In the genomic region with DNA sequence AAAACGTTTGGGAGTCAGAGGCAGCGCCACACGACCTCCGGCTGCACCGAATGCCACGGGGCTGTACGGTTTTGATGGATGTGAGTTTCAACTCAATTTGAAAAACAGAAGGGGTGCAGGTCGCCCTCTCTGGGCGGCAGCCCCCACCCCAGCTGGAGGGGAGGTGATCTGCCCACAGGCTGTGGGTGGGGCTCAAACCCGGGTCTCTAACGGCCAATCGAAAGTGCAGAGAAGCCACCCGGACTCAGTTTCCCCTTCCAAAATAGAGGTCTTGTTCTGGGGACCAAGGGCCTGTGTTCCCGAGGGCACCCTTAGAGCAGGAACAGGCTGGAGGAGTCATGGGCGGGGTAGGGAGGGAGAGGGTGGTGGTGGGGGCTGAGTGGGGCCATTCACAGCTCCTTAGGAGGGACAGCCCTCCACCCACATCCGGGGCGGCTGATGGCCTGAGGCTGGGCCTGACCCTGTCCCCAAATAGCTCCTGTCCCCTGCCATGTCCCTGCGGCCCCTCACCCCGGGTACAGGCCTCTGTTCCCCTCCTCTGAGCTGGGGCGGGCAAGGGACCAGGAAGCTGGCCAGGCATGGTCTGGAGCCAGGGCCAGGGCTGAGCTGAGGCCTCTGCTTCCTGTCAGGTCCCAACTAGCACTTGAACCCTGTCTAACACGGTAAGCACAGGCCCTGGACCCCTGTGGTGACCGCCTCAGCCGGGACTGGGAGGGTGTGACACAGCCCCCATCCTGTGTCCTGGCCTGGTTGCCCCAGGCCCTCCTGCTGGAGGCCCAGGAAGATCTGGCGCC, we compare ENCODE assay signal across 12 cellular contexts. TPM values are rescaled to one million over a fixed set of nuclear protein-coding genes. Genes with fewer than 3 reads are reported as not detected.
DNase-seq lines count a peak whose midpoint lies in the region; ATAC-seq and TF ChIP-seq lines count a peak whose summit lies in the region.
"Had no signal": no experiment of that assay in that cellular context is flagged by ENCODE, and none has a peak within 500 bp of the region (broad histone marks: within the 10 kb centered on the region; RNA-seq: fewer than 3 reads in every experiment).

No MANE protein-coding gene starts in this region.

- DNase-seq in AG04450 (ENCODE audit: low read depth, low spot score) (no peak), RWPE2 (ENCODE audit: low spot score) (no peak), left cardiac atrium (no peak), osteoblast (ENCODE audit: insufficient read length, low spot score, missing footprints) (peak; percentile 74), middle frontal gyrus (ENCODE audit: extremely low spot score, low spot score) (no peak)
- DNase-seq: activated CD8-positive, alpha-beta memory T cell treated with anti-CD3 and anti-CD28 coated beads, Interleukin-2, amount 50 U/mL, for 48 hours; DMS 273 treated with DMSO at 0.1 percent for 48 hours; effector CD4-positive, alpha-beta T cell had no signal

- peak overlapping the region; percentile 47 for H2AFZ ChIP-seq in osteoblast (ENCODE audit: low read length)

- H3K4me1 ChIP-seq in RWPE2 (ENCODE audit: insufficient read depth, poor library complexity, severe bottlenecking): peaks cover 24% of the 10 kb centered on the region
- peaks cover 41% of the 10 kb centered on the region for H3K4me1 ChIP-seq in osteoblast (ENCODE audit: insufficient read depth, low read length)

- no peaks in the 10 kb centered on the region for H3K79me2 ChIP-seq in osteoblast (ENCODE audit: insufficient read depth, low read length)

- H3K36me3 ChIP-seq in RWPE2 (ENCODE audit: low read depth) (no peaks in the 10 kb centered on the region), osteoblast (ENCODE audit: insufficient read depth, low read length) (no peaks in the 10 kb centered on the region)

- POLR2A ChIA-PET in AG04450 (lab: Yijun Ruan, JAX): no interaction called here

- peak overlapping the region; percentile 21 for H3K27ac ChIP-seq in AG04450 (ENCODE audit: low read depth, low read length)
- H3K27ac ChIP-seq in RWPE2 (ENCODE audit: poor library complexity, severe bottlenecking): peak overlapping the region; percentile 59
- peak overlapping the region; percentile 23 for H3K27ac ChIP-seq in osteoblast (ENCODE audit: low read depth, low read length)

- intact Hi-C loops in left cardiac atrium (cut with DNase I): no loop called here

- H3K27me3 ChIP-seq in AG04450 (ENCODE audit: control insufficient read depth, insufficient read depth, low read length) (no peaks in the 10 kb centered on the region), RWPE2 (ENCODE audit: insufficient read depth, poor library complexity, severe bottlenecking) (no peaks in the 10 kb centered on the region), osteoblast (ENCODE audit: insufficient read depth, low read length) (no peaks in the 10 kb centered on the region)

- H4K20me1 ChIP-seq in osteoblast (ENCODE audit: insufficient read depth, low read length): no peaks in the 10 kb centered on the region

- ATAC-seq in RWPE2 (ENCODE audit: low read depth) (no peak), left cardiac atrium (peak; percentile 4 to 12), GM19324 (IDR thresholded peaks at IDR 0.05; ENCODE audit: low FRiP score, unreplicated experiment) (no peak), HG03045 (IDR thresholded peaks at IDR 0.05; ENCODE audit: unreplicated experiment) (no peak), GM21528 (IDR thresholded peaks at IDR 0.05; ENCODE audit: low FRiP score, unreplicated experiment) (no peak)

- CTCF ChIA-PET in AG04450 (lab: Charles Lee): interaction anchor here (1.6 kb wide), 1 partner anchor 80 kb away, joined by 5 read pairs; no protein-coding TSS in a partner anchor

- H3K9me3 ChIP-seq in AG04450 (ENCODE audit: control insufficient read depth, insufficient read depth, low read length) (peaks cover 5% of the 10 kb centered on the region; the same call in 1 of the 2 replicates), RWPE2 (ENCODE audit: severe bottlenecking) (no peaks in the 10 kb centered on the region), osteoblast (ENCODE audit: low read depth, low read length) (no peaks in the 10 kb centered on the region)

- TF ChIP-seq CTCF in AG04450 (IDR thresholded peaks at IDR 0.05; ENCODE audit: low read depth, low read length) (no peak), RWPE2 (IDR thresholded peaks at IDR 0.05; ENCODE audit: poor library complexity, severe bottlenecking) (no peak), osteoblast (IDR thresholded peaks at IDR 0.05; ENCODE audit: extremely low read depth, low read depth, low read length) (no peak)

- H3K4me3 ChIP-seq in AG04450 (ENCODE audit: low read depth, low read length) (no peak overlapping the region), RWPE2 (ENCODE audit: severe bottlenecking) (no peak overlapping the region), osteoblast (ENCODE audit: insufficient read depth, low read length) (no peak overlapping the region)
- H3K4me3 ChIP-seq: lung had no signal

- peak overlapping the region; percentile 43 for H3K4me2 ChIP-seq in osteoblast (ENCODE audit: insufficient read depth, low read length)

RNA-seq across cellular contexts. Expression of gene NOTCH1, which starts 22.6 kb away (rescaled TPM):
- 0.89 and 1.7 TPM in 2 replicates for polyA plus RNA-seq in AG04450 (2011; rRNA removed)
- polyA minus RNA-seq in AG04450 (2011; rRNA and poly(A)+ RNA removed): 2.9 TPM in 2 replicates
- total RNA-seq in left cardiac atrium: 10 to 100 TPM; 22.7 to 36.0 TPM
- total RNA-seq in osteoblast: 10.5 and 14.4 TPM in 2 replicates

Comparison
In these comparisons a context has a peak if more than half of its experiments do, and no peak if none do; other contexts are left out.
1. ATAC-seq: peak in left cardiac atrium (2 of 2); none in RWPE2 (single experiment), GM19324 (single experiment), HG03045 (single experiment) and GM21528 (single experiment).
2. Peak in every context shown above with its lines, with median percentiles within 50 percentile points of each other: H3K27ac ChIP-seq.